In genomic region chr5:172533399-172534228, GRCh38 we compare ENCODE assay signal across 11 cellular contexts.
DNase-seq lines count a peak whose midpoint lies in the region; ATAC-seq, FAIRE-seq and TF ChIP-seq lines count a peak whose summit lies in the region.
"Had no signal": no experiment of that assay in that cellular context is flagged by ENCODE, and none has a peak within 500 bp of the region (broad histone marks: within the 10 kb centered on the region; RNA-seq: fewer than 3 reads in every experiment).

No MANE protein-coding gene starts in this region.

- no peaks in the 10 kb centered on the region for H3K4me1 Mint-ChIP-seq in activated CD8-positive, alpha-beta T cell treated with anti-CD3 and anti-CD28 coated beads, Interleukin-2, amount 10 ng/mL, durations not matched to agents 7 days and 5 days (ENCODE audit: low read depth)
- H3K4me1 Mint-ChIP-seq in activated CD8-positive, alpha-beta T cell treated with anti-CD3 and anti-CD28 coated beads for 36 hours (ENCODE audit: low read depth) = peaks cover 3% of the 10 kb centered on the region
- H3K4me1 Mint-ChIP-seq in activated naive CD8-positive, alpha-beta T cell treated with anti-CD3 and anti-CD28 coated beads, Interleukin-2, amount 50 U/mL, for 24 hours = peaks cover 2% of the 10 kb centered on the region

- no peaks in the 10 kb centered on the region for H3K9me3 Mint-ChIP-seq in activated CD8-positive, alpha-beta T cell treated with anti-CD3 and anti-CD28 coated beads, Interleukin-2, amount 10 ng/mL, durations not matched to agents 7 days and 5 days (ENCODE audit: insufficient read depth)
- H3K9me3 Mint-ChIP-seq in activated CD8-positive, alpha-beta T cell treated with anti-CD3 and anti-CD28 coated beads for 36 hours = no peaks in the 10 kb centered on the region
- no peaks in the 10 kb centered on the region for H3K9me3 Mint-ChIP-seq in activated naive CD8-positive, alpha-beta T cell treated with anti-CD3 and anti-CD28 coated beads, Interleukin-2, amount 50 U/mL, for 24 hours

- peak overlapping the region; percentile 18; the same call in 1 of the 2 replicates for H3K4me2 ChIP-seq in K562 (ENCODE audit: insufficient read depth, low read length)

- H3K4me1 ChIP-seq in K562 (replicated peaks in 1 of 2; ENCODE audit: control insufficient read depth in 2 of 2, insufficient read depth in 2 of 2, low read length in 2 of 2) (no peaks in the 10 kb centered on the region; a peak in 1 of 5 replicates), lower lobe of right lung (peaks cover 15% of the 10 kb centered on the region), upper lobe of left lung (peaks cover 9 to 11% (median 10%) of the 10 kb centered on the region in 4 donors)
- H3K4me1 ChIP-seq: ascending aorta had no signal

- no peak for TF ChIP-seq POLR2A in K562 (conservative IDR thresholded peaks at IDR 0.05)
- no peak for TF ChIP-seq POLR2A in upper lobe of left lung (IDR thresholded peaks at IDR 0.05)

- no peaks in the 10 kb centered on the region for H3K36me3 Mint-ChIP-seq in activated CD8-positive, alpha-beta T cell treated with anti-CD3 and anti-CD28 coated beads, Interleukin-2, amount 10 ng/mL, durations not matched to agents 7 days and 5 days (ENCODE audit: low read depth)
- no peaks in the 10 kb centered on the region for H3K36me3 Mint-ChIP-seq in activated CD8-positive, alpha-beta T cell treated with anti-CD3 and anti-CD28 coated beads for 36 hours (ENCODE audit: low read depth)
- H3K36me3 Mint-ChIP-seq in activated naive CD8-positive, alpha-beta T cell treated with anti-CD3 and anti-CD28 coated beads, Interleukin-2, amount 50 U/mL, for 24 hours (ENCODE audit: low read depth) = no peaks in the 10 kb centered on the region

- H2AFZ ChIP-seq in K562 (ENCODE audit: low read depth, low read length) = peak overlapping the region; percentile 33

- POLR2A ChIA-PET in activated CD8-positive, alpha-beta T cell treated with anti-CD3 and anti-CD28 coated beads, Interleukin-2, amount 10 ng/mL, durations not matched to agents 7 days and 5 days (lab: Charles Lee) = no interaction called here
- POLR2A ChIA-PET in activated CD8-positive, alpha-beta T cell treated with anti-CD3 and anti-CD28 coated beads for 36 hours (lab: Charles Lee) = no interaction called here
- POLR2A ChIA-PET in K562 (lab: Yijun Ruan, JAX) = interaction anchor here (0.7 kb wide), 1 partner anchor 38 kb away, joined by 3 read pairs; no protein-coding TSS in a partner anchor

- no peaks in the 10 kb centered on the region for H3K27me3 Mint-ChIP-seq in activated CD8-positive, alpha-beta T cell treated with anti-CD3 and anti-CD28 coated beads, Interleukin-2, amount 10 ng/mL, durations not matched to agents 7 days and 5 days (ENCODE audit: low read depth)
- peaks cover 4% of the 10 kb centered on the region for H3K27me3 Mint-ChIP-seq in activated CD8-positive, alpha-beta T cell treated with anti-CD3 and anti-CD28 coated beads for 36 hours
- peaks cover 6% of the 10 kb centered on the region for H3K27me3 Mint-ChIP-seq in activated naive CD8-positive, alpha-beta T cell treated with anti-CD3 and anti-CD28 coated beads, Interleukin-2, amount 50 U/mL, for 24 hours

- H3K27ac Mint-ChIP-seq in activated CD8-positive, alpha-beta T cell treated with anti-CD3 and anti-CD28 coated beads, Interleukin-2, amount 10 ng/mL, durations not matched to agents 7 days and 5 days = no peak overlapping the region
- no peak overlapping the region for H3K27ac Mint-ChIP-seq in activated CD8-positive, alpha-beta T cell treated with anti-CD3 and anti-CD28 coated beads for 36 hours
- H3K27ac Mint-ChIP-seq in activated naive CD8-positive, alpha-beta T cell treated with anti-CD3 and anti-CD28 coated beads, Interleukin-2, amount 50 U/mL, for 24 hours = no peak overlapping the region

- H4K20me1 ChIP-seq in K562 (replicated peaks; ENCODE audit: control insufficient read depth, insufficient read depth, low read length) = no peaks in the 10 kb centered on the region

- TF ChIP-seq EP300 in K562 (IDR thresholded peaks at IDR 0.05; ENCODE audit: low read length) (no peak), upper lobe of left lung (IDR thresholded peaks at IDR 0.05) (no peak)

- no peak overlapping the region; a peak in 1 of 4 replicates for H3K9ac ChIP-seq in K562 (ENCODE audit: insufficient read depth in 1 of 2, low read depth in 2 of 2, low read length in 2 of 2)

- CTCF ChIA-PET in activated CD8-positive, alpha-beta T cell treated with anti-CD3 and anti-CD28 coated beads, Interleukin-2, amount 10 ng/mL, durations not matched to agents 7 days and 5 days (lab: Charles Lee) = no interaction called here
- CTCF ChIA-PET in activated CD8-positive, alpha-beta T cell treated with anti-CD3 and anti-CD28 coated beads for 36 hours (lab: Charles Lee) = no interaction called here
- CTCF ChIA-PET in K562 (lab: Yijun Ruan, JAX; ENCODE audit: low intra/inter-chr PET ratio) = no interaction called here

- under 1% methylated on average over 10 of the region's 12 CpGs for WGBS in K562 (ENCODE audit: insufficient coverage, low coverage, missing lambda C conversion rate)
- WGBS in upper lobe of left lung, 2 donors = 40 to 52% methylated on average over 12 of the region's 12 CpGs

- in situ Hi-C loops in K562 (cut with MboI) = no loop called here

- no peaks in the 10 kb centered on the region for H3K9me1 ChIP-seq in K562 (ENCODE audit: control insufficient read depth, insufficient read depth, low read length)

- no peak for TF ChIP-seq CTCF in activated CD8-positive, alpha-beta T cell treated with anti-CD3 and anti-CD28 coated beads for 36 hours (IDR thresholded peaks at IDR 0.05)
- TF ChIP-seq CTCF in K562 (IDR thresholded peaks at IDR 0.05 in 2 of 3, conservative IDR thresholded peaks at IDR 0.05 in 1 of 3; ENCODE audit: insufficient read depth in 2 of 3, low read depth in 1 of 3, low read length in 3 of 3) (no peak), lower lobe of right lung (IDR thresholded peaks at IDR 0.05) (no peak), upper lobe of left lung (IDR thresholded peaks at IDR 0.05) (no peak)

- peak; percentile 8 for DNase-seq in activated CD8-positive, alpha-beta T cell treated with anti-CD3 and anti-CD28 coated beads, Interleukin-2, amount 10 ng/mL, durations not matched to agents 7 days and 5 days
- DNase-seq in activated CD8-positive, alpha-beta T cell treated with anti-CD3 and anti-CD28 coated beads for 36 hours = no peak
- no peak for DNase-seq in K562 (ENCODE audit: extremely low read depth in 1 of 4, low spot score in 3 of 4)
- no peak for DNase-seq in lower lobe of right lung
- peak in 1 of 2 donors; percentile 33 for DNase-seq in upper lobe of left lung
- no peak for DNase-seq in NCI-H774 (lab: John Stamatoyannopoulos, UW)
- no peak for DNase-seq in activated naive CD8-positive, alpha-beta T cell treated with anti-CD3 and anti-CD28 coated beads, Interleukin-2, amount 50 U/mL, for 24 hours
- DNase-seq in effector CD4-positive, alpha-beta T cell = no peak
- DNase-seq: stimulated activated CD4-positive, alpha-beta T cell treated with anti-CD3 and anti-CD28 coated beads, Interleukin-4, amount 100 ng/mL, for 4 hours had no signal

- H3K4me3 ChIP-seq in K562 (no peak overlapping the region), lower lobe of right lung (no peak overlapping the region), upper lobe of left lung (no peak overlapping the region)
- H3K4me3 ChIP-seq: ascending aorta had no signal

- no peaks in the 10 kb centered on the region for H3K9me3 ChIP-seq in K562 (replicated peaks; ENCODE audit: control insufficient read depth, insufficient read depth, low read depth, low read length)
- no peaks in the 10 kb centered on the region for H3K9me3 ChIP-seq in lower lobe of right lung
- H3K9me3 ChIP-seq in upper lobe of left lung = no peaks in the 10 kb centered on the region
- H3K9me3 ChIP-seq: ascending aorta had no signal

- no peak for FAIRE-seq in K562 (lab: Jason Lieb, UNC)
- FAIRE-seq: frontal cortex had no signal

- H3K79me2 ChIP-seq in K562 (ENCODE audit: control insufficient read depth, insufficient read depth, low read length) = no peaks in the 10 kb centered on the region

- TF ChIP-seq RAD21 in K562 (CRISPR knock-in tag; conservative IDR thresholded peaks at IDR 0.05 in 1 of 2, IDR thresholded peaks at IDR 0.05 in 1 of 2) = no peak

- no peak overlapping the region for H3K4me3 Mint-ChIP-seq in activated CD8-positive, alpha-beta T cell treated with anti-CD3 and anti-CD28 coated beads, Interleukin-2, amount 10 ng/mL, durations not matched to agents 7 days and 5 days
- no peak overlapping the region for H3K4me3 Mint-ChIP-seq in activated CD8-positive, alpha-beta T cell treated with anti-CD3 and anti-CD28 coated beads for 36 hours
- no peak overlapping the region for H3K4me3 Mint-ChIP-seq in activated naive CD8-positive, alpha-beta T cell treated with anti-CD3 and anti-CD28 coated beads, Interleukin-2, amount 50 U/mL, for 24 hours

- H3K36me3 ChIP-seq in K562 (ENCODE audit: control insufficient read depth, insufficient read depth, low read length) (no peaks in the 10 kb centered on the region), lower lobe of right lung (no peaks in the 10 kb centered on the region), upper lobe of left lung (no peaks in the 10 kb centered on the region)
- H3K36me3 ChIP-seq: ascending aorta had no signal

- intact Hi-C loops in activated CD8-positive, alpha-beta T cell treated with anti-CD3 and anti-CD28 coated beads for 36 hours (cut with micrococcal nuclease) = no loop called here
- intact Hi-C loops in K562 (cut with micrococcal nuclease) = no loop called here
- intact Hi-C loops in lower lobe of right lung (cut with DNase I) = no loop called here

- no TSS peak for BruUV-seq in K562 (replicated peaks; lab: Mats Ljungman, UMichigan)

- ATAC-seq in activated CD8-positive, alpha-beta T cell treated with anti-CD3 and anti-CD28 coated beads, Interleukin-2, amount 10 ng/mL, durations not matched to agents 7 days and 5 days = no peak
- no peak for ATAC-seq in activated CD8-positive, alpha-beta T cell treated with anti-CD3 and anti-CD28 coated beads for 36 hours
- ATAC-seq in K562 = no peak
- ATAC-seq in lower lobe of right lung = peak; percentile 8 to 37
- peak in 1 of 2 donors; percentile 6 for ATAC-seq in upper lobe of left lung (ENCODE audit: low FRiP score in 2 of 2)
- no peak for ATAC-seq in activated naive CD8-positive, alpha-beta T cell treated with anti-CD3 and anti-CD28 coated beads, Interleukin-2, amount 50 U/mL, for 24 hours

- H3K27me3 ChIP-seq in K562 (ENCODE audit: control insufficient read depth in 2 of 2, insufficient read depth in 2 of 2, low read length in 2 of 2) = peaks cover 0 to 25% of the 10 kb centered on the region in 2 experiments; a peak in 2 of 5 replicates
- no peaks in the 10 kb centered on the region for H3K27me3 ChIP-seq in lower lobe of right lung (ENCODE audit: low read depth)
- H3K27me3 ChIP-seq in upper lobe of left lung = no peaks in the 10 kb centered on the region
- H3K27me3 ChIP-seq: ascending aorta had no signal

- H3K27ac ChIP-seq in K562 (ENCODE audit: extremely low read depth, low read depth, low read length) (no peak overlapping the region), lower lobe of right lung (peak overlapping the region; percentile 25), upper lobe of left lung (peak overlapping the region in 3 of 4 donors; percentile 30 to 54 (median 39))
- H3K27ac ChIP-seq: ascending aorta had no signal

TF ChIP-seq in K562, 482 proteins besides CTCF, POLR2A, EP300 and RAD21 (continues in another document):
- TF ChIP-seq ZC3H8 (IDR thresholded peaks at IDR 0.05) = no peak

Comparison
In these comparisons a context has a peak if more than half of its experiments do, and no peak if none do; other contexts are left out.
1. ATAC-seq: peak in lower lobe of right lung (2 of 2); none in activated CD8-positive, alpha-beta T cell treated with anti-CD3 and anti-CD28 coated beads, Interleukin-2, amount 10 ng/mL, durations not matched to agents 7 days and 5 days (single experiment), activated CD8-positive, alpha-beta T cell treated with anti-CD3 and anti-CD28 coated beads for 36 hours (single experiment), K562 (single experiment) and activated naive CD8-positive, alpha-beta T cell treated with anti-CD3 and anti-CD28 coated beads, Interleukin-2, amount 50 U/mL, for 24 hours (single experiment).